In genomic region chr17:60142872-60143499, GRCh38 we compare ENCODE assay signal across 8 cellular contexts. TPM values are rescaled to one million over a fixed set of nuclear protein-coding genes. Genes with fewer than 3 reads are reported as not detected.
DNase-seq lines count a peak whose midpoint lies in the region; ATAC-seq and TF ChIP-seq lines count a peak whose summit lies in the region.

No MANE protein-coding gene starts in this region.

- H3K36me3 ChIP-seq in ectodermal cell (ENCODE audit: control insufficient read depth, insufficient read depth, low read length): no peaks in the 10 kb centered on the region
- H3K36me3 ChIP-seq in lower lobe of right lung: no peaks in the 10 kb centered on the region

- H3K27ac ChIP-seq in ectodermal cell (ENCODE audit: insufficient read depth, low read depth, low read length, poor library complexity, severe bottlenecking): peak overlapping the region; percentile 71
- no peak overlapping the region for H3K27ac ChIP-seq in lower lobe of right lung

- H3K4me1 ChIP-seq in ectodermal cell (ENCODE audit: control insufficient read depth, insufficient read depth, low read length) (peaks cover 33% of the 10 kb centered on the region), lower lobe of right lung (peaks cover 39% of the 10 kb centered on the region)

- intact Hi-C loops in lower lobe of right lung (cut with DNase I): no loop called here

- H3K27me3 ChIP-seq in ectodermal cell (ENCODE audit: control insufficient read depth, insufficient read depth, low read length, poor library complexity, severe bottlenecking) (peaks cover 49% of the 10 kb centered on the region), lower lobe of right lung (ENCODE audit: low read depth) (peaks cover 49% of the 10 kb centered on the region)

- no peaks in the 10 kb centered on the region for H3K9me3 ChIP-seq in ectodermal cell (ENCODE audit: control insufficient read depth, low read length)
- no peaks in the 10 kb centered on the region for H3K9me3 ChIP-seq in lower lobe of right lung

- TF ChIP-seq CTCF in lower lobe of right lung (IDR thresholded peaks at IDR 0.05): peak; percentile 72

- DNase-seq in EH (ENCODE audit: low read depth) (peak; percentile 94), HS-27A (ENCODE audit: low read depth) (peak; percentile 90), NCI-H82 (lab: John Stamatoyannopoulos, UW) (peak; percentile 95), lower lobe of right lung (peak; percentile 88)
- peak; percentile 74 to 77 for DNase-seq in activated CD4-positive, alpha-beta T cell treated with anti-CD3 and anti-CD28 coated beads, Interleukin-2, amount 50 U/mL, for 4 hours
- DNase-seq in stimulated activated CD4-positive, alpha-beta T cell treated with anti-CD3 and anti-CD28 coated beads, TNF-alpha, amount 100 ng/mL, for 4 hours (ENCODE audit: low read depth in 3 of 3): peak; percentile 55 to 61 (median 58)

- H3K4me3 ChIP-seq in ectodermal cell (ENCODE audit: insufficient read depth, low read depth, low read length): no peak overlapping the region
- H3K4me3 ChIP-seq in lower lobe of right lung: no peak overlapping the region

- ATAC-seq in lower lobe of right lung (peak; percentile 83 to 87), HG03097 (IDR thresholded peaks at IDR 0.05; ENCODE audit: low FRiP score, unreplicated experiment) (no peak)

- 12% methylated on average over 10 of the region's 10 CpGs for WGBS in ectodermal cell, 2 experiments

RNA-seq across cellular contexts. Expression of gene CA4, which starts 6.8 kb away (rescaled TPM):
- polyA plus RNA-seq in ectodermal cell (2013, experiment 1 of 4): 19.6 TPM
- 37.0 TPM for polyA plus RNA-seq in ectodermal cell (2013, experiment 2 of 4)
- polyA plus RNA-seq in ectodermal cell (2013, experiment 3 of 4): 22.6 TPM
- 28.7 TPM for polyA plus RNA-seq in ectodermal cell (2013, experiment 4 of 4)
- total RNA-seq in lower lobe of right lung: 72.8 TPM
